18 cellular contexts compared by ENCODE assay signal in genomic region chr1:184359909-184360308, GRCh38. TPM values are rescaled to one million over a fixed set of nuclear protein-coding genes. Genes with fewer than 3 reads are reported as not detected.
DNase-seq lines count a peak whose midpoint lies in the region; ATAC-seq, FAIRE-seq and TF ChIP-seq lines count a peak whose summit lies in the region.
"Had no signal": no experiment of that assay in that cellular context is flagged by ENCODE, and none has a peak within 500 bp of the region (broad histone marks: within the 10 kb centered on the region; RNA-seq: fewer than 3 reads in every experiment).

No MANE protein-coding gene starts in this region.

- TF ChIP-seq EP300 in GM12878 (IDR thresholded peaks at IDR 0.05; ENCODE audit: borderline replicate concordance in 1 of 2, control insufficient read depth in 1 of 2, low read depth in 2 of 2, low read length in 2 of 2): no peak

- no peaks in the 10 kb centered on the region for H3K9me3 ChIP-seq in GM12878 (replicated peaks; ENCODE audit: control insufficient read depth, insufficient read depth, low read length)
- H3K9me3 ChIP-seq: A549 had no signal

- peak overlapping the region; percentile 10; the same call in 1 of the 2 replicates for H2AFZ ChIP-seq in KMS-11 (ENCODE audit: low read depth)
- no peak overlapping the region for H2AFZ ChIP-seq in GM12878 (ENCODE audit: control insufficient read depth, low read depth, low read length)

- in situ Hi-C loops in GM13977 (cut with MboI; ENCODE audit: low pct_unique_long_range_greater_than_20kb, low sequenced_read_pairs, unreplicated experiment): no loop called here
- in situ Hi-C loops in GM12878 (cut with MboI): no loop called here

- 63% methylated on average over 3 of the region's 3 CpGs for WGBS in GM12878 (ENCODE audit: insufficient coverage, insufficient replicate concordance, low lambda C conversion rate, missing lambda C conversion rate)

- no peak for TF ChIP-seq POLR2A in GM12878 (IDR thresholded peaks at IDR 0.05; ENCODE audit: low read depth, low read length)

- CTCF ChIA-PET in GM12878 (lab: Yijun Ruan, JAX): no interaction called here

- SMC1A ChIA-PET in GM12878 (lab: Charles Lee; ENCODE audit: uncharacterized antibody, unreplicated experiment): no interaction called here

- H3K79me2 ChIP-seq in KMS-11 (ENCODE audit: insufficient read depth, low read depth) (no peaks in the 10 kb centered on the region), GM12878 (ENCODE audit: control insufficient read depth, insufficient read depth, low read length) (no peaks in the 10 kb centered on the region)

- H3K27me3 ChIP-seq in KMS-11 (ENCODE audit: insufficient read depth, low read depth) (no peaks in the 10 kb centered on the region), GM12878 (replicated peaks in 1 of 2; ENCODE audit: control insufficient read depth in 2 of 2, insufficient read depth in 2 of 2, low read length in 1 of 2) (no peaks in the 10 kb centered on the region; a peak in 2 of 4 replicates)
- H3K27me3 ChIP-seq: BLaER1 treated with 17β-estradiol and CSF1 and Interleukin-3, amounts not matched to agents 10 nM and 100 nM had no signal

- intact Hi-C loops in GM12878 (cut with micrococcal nuclease; ENCODE audit: unreplicated experiment): no loop called here

- no peak for FAIRE-seq in GM12878 (lab: Jason Lieb, UNC)
- FAIRE-seq: A549, G401.6 had no signal

- H3K27ac ChIP-seq in KMS-11: no peak overlapping the region
- no peak overlapping the region for H3K27ac ChIP-seq in GM12878 (ENCODE audit: control insufficient read depth, insufficient read depth)
- H3K27ac ChIP-seq: A549; BLaER1 treated with 17β-estradiol and CSF1 and Interleukin-3, amounts not matched to agents 10 nM and 100 nM had no signal

- no TSS peak for BruUV-seq in GM12878 (replicated peaks; lab: Mats Ljungman, UMichigan)

- RAD21 ChIA-PET in GM12878 (lab: Charles Lee; ENCODE audit: unreplicated experiment): no interaction called here

- H3K4me3 ChIP-seq in KMS-11 (IDR thresholded peaks at IDR 0.05; ENCODE audit: insufficient read depth, low read depth, low read length) (peak overlapping the region; percentile 21), GM12878 (no peak overlapping the region)
- H3K4me3 ChIP-seq: A549; BLaER1 treated with 17β-estradiol and CSF1 and Interleukin-3, amounts not matched to agents 10 nM and 100 nM had no signal

- no peak for TF ChIP-seq RAD21 in GM12878 (IDR thresholded peaks at IDR 0.05; ENCODE audit: insufficient read depth, low read depth, low read length)

- ATAC-seq in GM12878 (peak; percentile 56), HG02642 (IDR thresholded peaks at IDR 0.05; ENCODE audit: poor library complexity, unreplicated experiment) (no peak)
- ATAC-seq: A549, T-helper 17 cell had no signal

- H3K36me3 ChIP-seq in KMS-11 (ENCODE audit: insufficient read depth) (no peaks in the 10 kb centered on the region), GM12878 (ENCODE audit: control insufficient read depth in 2 of 2, insufficient read depth in 2 of 2, low read length in 1 of 2) (no peaks in the 10 kb centered on the region)
- H3K36me3 ChIP-seq: BLaER1 treated with 17β-estradiol and CSF1 and Interleukin-3, amounts not matched to agents 10 nM and 100 nM had no signal

- no peak overlapping the region; the same call in 1 of the 2 replicates for H3K9ac ChIP-seq in KMS-11
- no peak overlapping the region for H3K9ac ChIP-seq in GM12878 (ENCODE audit: control insufficient read depth, insufficient read depth, low read length)
- H3K9ac ChIP-seq: BLaER1 treated with 17β-estradiol and CSF1 and Interleukin-3, amounts not matched to agents 10 nM and 100 nM had no signal

- POLR2A ChIA-PET in GM12878 (lab: Charles Lee): no interaction called here

- TF ChIP-seq CTCF in GM13977 (IDR thresholded peaks at IDR 0.05; ENCODE audit: extremely low read depth, insufficient read depth, missing control alignments) (no peak), KMS-11 (conservative IDR thresholded peaks at IDR 0.05; ENCODE audit: low read depth, low read length) (no peak), GM12878 (IDR thresholded peaks at IDR 0.05 in 2 of 3, conservative IDR thresholded peaks at IDR 0.05 in 1 of 3; ENCODE audit: control insufficient read depth in 2 of 3, extremely low read depth in 1 of 3, insufficient read depth in 1 of 3, low read depth in 3 of 3, low read length in 3 of 3) (no peak)

- DNase-seq in CD1c-positive myeloid dendritic cell (ENCODE audit: extremely low spot score) (peak; percentile 5), GM13977 (ENCODE audit: low spot score) (peak; percentile 12), GM12878 (ENCODE audit: low read depth, low spot score) (no peak), islet precursor cell (no peak), SW 1271 (lab: John Stamatoyannopoulos, UW) (no peak), NCI-H510A treated with DMSO at 0.1 percent for 48 hours (lab: John Stamatoyannopoulos, UW) (no peak)
- DNase-seq: DND-41, HCEC 1CT, Kasumi-1, NCI-H1417 treated with DMSO at 0.1 percent for 48 hours, NCI-H2029, NCI-H2171, T-helper 17 cell had no signal

- H3K4me1 ChIP-seq in KMS-11 (ENCODE audit: low read depth, poor library complexity, severe bottlenecking): peaks cover 22% of the 10 kb centered on the region
- H3K4me1 ChIP-seq in GM12878 (ENCODE audit: control insufficient read depth, insufficient read depth, low read length): no peaks in the 10 kb centered on the region
- H3K4me1 ChIP-seq: A549 had no signal

- no peaks in the 10 kb centered on the region for H4K20me1 ChIP-seq in KMS-11 (ENCODE audit: insufficient read depth)
- H4K20me1 ChIP-seq in GM12878 (ENCODE audit: control insufficient read depth, insufficient read depth): no peaks in the 10 kb centered on the region
- H4K20me1 ChIP-seq: BLaER1 treated with 17β-estradiol and CSF1 and Interleukin-3, amounts not matched to agents 10 nM and 100 nM had no signal

- H3K4me2 ChIP-seq in KMS-11 (peak overlapping the region; percentile 14; the same call in 1 of the 2 replicates), GM12878 (ENCODE audit: control insufficient read depth, insufficient read depth) (no peak overlapping the region; the same call in 1 of the 2 replicates)
- H3K4me2 ChIP-seq: A549 had no signal

TF ChIP-seq in GM12878, 131 proteins besides CTCF, POLR2A, EP300 and RAD21:
- TF ChIP-seq HCFC1 (IDR thresholded peaks at IDR 0.05; ENCODE audit: low read length) (no peak), ASH2L (IDR thresholded peaks at IDR 0.05; ENCODE audit: borderline replicate concordance, low read depth) (no peak), PKNOX1 (IDR thresholded peaks at IDR 0.05) (peak; percentile 26; the same call in 1 of the 2 replicates)
- TF ChIP-seq, protein P1, sequence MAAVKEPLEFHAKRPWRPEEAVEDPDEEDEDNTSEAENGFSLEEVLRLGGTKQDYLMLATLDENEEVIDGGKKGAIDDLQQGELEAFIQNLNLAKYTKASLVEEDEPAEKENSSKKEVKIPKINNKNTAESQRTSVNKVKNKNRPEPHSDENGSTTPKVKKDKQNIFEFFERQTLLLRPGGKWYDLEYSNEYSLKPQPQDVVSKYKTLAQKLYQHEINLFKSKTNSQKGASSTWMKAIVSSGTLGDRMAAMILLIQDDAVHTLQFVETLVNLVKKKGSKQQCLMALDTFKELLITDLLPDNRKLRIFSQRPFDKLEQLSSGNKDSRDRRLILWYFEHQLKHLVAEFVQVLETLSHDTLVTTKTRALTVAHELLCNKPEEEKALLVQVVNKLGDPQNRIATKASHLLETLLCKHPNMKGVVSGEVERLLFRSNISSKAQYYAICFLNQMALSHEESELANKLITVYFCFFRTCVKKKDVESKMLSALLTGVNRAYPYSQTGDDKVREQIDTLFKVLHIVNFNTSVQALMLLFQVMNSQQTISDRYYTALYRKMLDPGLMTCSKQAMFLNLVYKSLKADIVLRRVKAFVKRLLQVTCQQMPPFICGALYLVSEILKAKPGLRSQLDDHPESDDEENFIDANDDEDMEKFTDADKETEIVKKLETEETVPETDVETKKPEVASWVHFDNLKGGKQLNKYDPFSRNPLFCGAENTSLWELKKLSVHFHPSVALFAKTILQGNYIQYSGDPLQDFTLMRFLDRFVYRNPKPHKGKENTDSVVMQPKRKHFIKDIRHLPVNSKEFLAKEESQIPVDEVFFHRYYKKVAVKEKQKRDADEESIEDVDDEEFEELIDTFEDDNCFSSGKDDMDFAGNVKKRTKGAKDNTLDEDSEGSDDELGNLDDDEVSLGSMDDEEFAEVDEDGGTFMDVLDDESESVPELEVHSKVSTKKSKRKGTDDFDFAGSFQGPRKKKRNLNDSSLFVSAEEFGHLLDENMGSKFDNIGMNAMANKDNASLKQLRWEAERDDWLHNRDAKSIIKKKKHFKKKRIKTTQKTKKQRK (IDR thresholded peaks at IDR 0.05; ENCODE audit: low read depth, low read length): no peak

RNA-seq across cellular contexts. Expression of gene C1orf21, which starts 26.9 kb away (rescaled TPM):
- total RNA-seq in GM12878 (2013; cell fraction: nucleolus; rRNA removed): 1.0 and 2.2 TPM in 2 replicates
- 0.05 and 0.17 TPM in 2 replicates for total RNA-seq in GM12878 (2014; rRNA removed)
- 0.09 TPM in 2 replicates for total RNA-seq in GM12878 (2014; rRNA removed; fragmentation: Illumina TruSeq; extraction: Trizol)
- 0.03 and 0.05 TPM in 2 replicates for total RNA-seq in GM12878 (2021)
- polyA plus RNA-seq in GM12878 (2011; ENCODE audit: low read depth): 0.22 TPM
- polyA plus RNA-seq in GM12878 (2011; rRNA removed): 1.6 and 2.4 TPM in 2 replicates
- polyA plus RNA-seq in GM12878 (2011; cell fraction: cytosol; rRNA removed): 0.27 and 0.43 TPM in 2 replicates
- 0.16 and 0.24 TPM in 2 replicates for polyA plus RNA-seq in GM12878 (2011; cell fraction: nucleus; rRNA removed)
- polyA plus RNA-seq in GM12878 (2012): 0.29 and 0.35 TPM in 2 replicates
- polyA plus RNA-seq in GM12878 (2014; fragmentation: Illumina TruSeq; extraction: Trizol): 0.28 TPM in 1 of 2 replicates, not detected in the other
- polyA plus RNA-seq in GM12878 (2014; fragmentation: Nextera tagmentation; extraction: Ambion mirVana): not detected
- 0.01 and 0.03 TPM in 2 replicates for polyA plus RNA-seq in GM12878 (2014; rRNA removed)
- under 1 TPM in 1 of 2 experiments, not detected in 1; 0.19 TPM for polyA plus RNA-seq in GM12878 (2016; fragmentation: Nextera tagmentation; extraction: Ambion mirVana)
- polyA minus RNA-seq in GM12878 (2011; rRNA and poly(A)+ RNA removed): 0.21 and 0.29 TPM in 2 replicates
- polyA minus RNA-seq in GM12878 (2011; cell fraction: cytosol; rRNA and poly(A)+ RNA removed): not detected in 2 replicates
- polyA minus RNA-seq in GM12878 (2011; cell fraction: nucleus; rRNA and poly(A)+ RNA removed): 0.19 and 0.60 TPM in 2 replicates

Comparison
In these comparisons a context has a peak if more than half of its experiments do, and no peak if none do; other contexts are left out.
1. DNase-seq: peak in CD1c-positive myeloid dendritic cell (single experiment) and GM13977 (single experiment); none in GM12878 (single experiment), islet precursor cell (single experiment), SW 1271 (0 of 2) and NCI-H510A treated with DMSO at 0.1 percent for 48 hours (single experiment).